In genomic region chr4:171644430-171645057, GRCh38 we compare ENCODE assay signal across 10 cellular contexts.
DNase-seq lines count a peak whose midpoint lies in the region; ATAC-seq, FAIRE-seq and TF ChIP-seq lines count a peak whose summit lies in the region.
"Had no signal": no experiment of that assay in that cellular context is flagged by ENCODE, and none has a peak within 500 bp of the region (broad histone marks: within the 10 kb centered on the region; RNA-seq: fewer than 3 reads in every experiment).

No MANE protein-coding gene starts in this region.

- no peak overlapping the region for H2BK5ac ChIP-seq in H1 (ENCODE audit: low read depth, low read length)

- no peaks in the 10 kb centered on the region for H3K36me3 ChIP-seq in H1 (ENCODE audit: control insufficient read depth in 2 of 4, insufficient read depth in 4 of 4, low read length in 3 of 4)

- H3K4me2 ChIP-seq in H1 (ENCODE audit: insufficient read depth in 1 of 2, low read depth in 2 of 2, low read length in 2 of 2): no peak overlapping the region

- no peak overlapping the region for H3K9ac ChIP-seq in H1 (replicated peaks in 1 of 4; ENCODE audit: extremely low read depth in 1 of 4, low read depth in 3 of 4, low read length in 3 of 4)

- no peak for FAIRE-seq in H1 (lab: Jason Lieb, UNC)

- H3K27ac ChIP-seq in H1 (ENCODE audit: low read depth, low read length) (no peak overlapping the region), foreskin keratinocyte (no peak overlapping the region)

- CTCF ChIA-PET in H1 (lab: Charles Lee; ENCODE audit: partially characterized antibody): interaction anchor here (0.7 kb wide), 1 partner anchor 24 kb away, joined by 3 read pairs; no protein-coding TSS in a partner anchor

- no peaks in the 10 kb centered on the region for H3K27me3 ChIP-seq in H1 (replicated peaks in 1 of 4; ENCODE audit: control insufficient read depth in 3 of 4, extremely low read depth in 1 of 4, insufficient read depth in 3 of 4, low read length in 3 of 4)
- no peaks in the 10 kb centered on the region for H3K27me3 ChIP-seq in foreskin keratinocyte

- no peak overlapping the region for H2BK120ac ChIP-seq in H1 (replicated peaks; ENCODE audit: low read depth, low read length)

- H2BK15ac ChIP-seq in H1 (ENCODE audit: low read length): no peak overlapping the region

- no peak overlapping the region for H4K91ac ChIP-seq in H1 (replicated peaks; ENCODE audit: insufficient read length, low read length)

- H2AFZ ChIP-seq in H1 (ENCODE audit: low read length): peak overlapping the region; percentile 56; the same call in 1 of the 2 replicates

- H2AK5ac ChIP-seq in H1 (ENCODE audit: low read depth, low read length): no peak overlapping the region

- H3K4ac ChIP-seq in H1 (replicated peaks; ENCODE audit: insufficient read length, low read depth, low read length): no peak overlapping the region

- ATAC-seq in GM21390 (IDR thresholded peaks at IDR 0.05; ENCODE audit: unreplicated experiment) (peak; percentile 80), HG03139 (IDR thresholded peaks at IDR 0.05; ENCODE audit: unreplicated experiment) (peak; percentile 88), foreskin keratinocyte (no peak)

- no peaks in the 10 kb centered on the region for H3K79me2 ChIP-seq in H1 (ENCODE audit: control insufficient read depth in 1 of 2, insufficient read depth in 2 of 2, low read length in 2 of 2)

- H3K79me1 ChIP-seq in H1 (ENCODE audit: low read depth, low read length): no peaks in the 10 kb centered on the region

- H3K23me2 ChIP-seq in H1 (ENCODE audit: low read depth, low read length): no peaks in the 10 kb centered on the region

- 0 out of 2 replicates have a peak overlapping the region, but pooled peaks have one; percentile 39 for H2BK12ac ChIP-seq in H1 (ENCODE audit: low read depth, low read length)

- TF ChIP-seq POLR2A in H1 (IDR thresholded peaks at IDR 0.05; ENCODE audit: control extremely low read depth in 1 of 2, low read depth in 2 of 2, low read length in 2 of 2): no peak
- no peak for TF ChIP-seq POLR2A in erythroblast (IDR thresholded peaks at IDR 0.05; ENCODE audit: low read length)

- no peak for TF ChIP-seq RAD21 in H1 (IDR thresholded peaks at IDR 0.05 in 1 of 2, conservative IDR thresholded peaks at IDR 0.05 in 1 of 2; ENCODE audit: low read depth in 2 of 2, low read length in 2 of 2)

- no peaks in the 10 kb centered on the region for H4K20me1 ChIP-seq in H1 (replicated peaks in 1 of 2; ENCODE audit: control insufficient read depth in 1 of 2, insufficient read depth in 2 of 2, low read length in 2 of 2)

- no peak overlapping the region for H3K4me3 ChIP-seq in H1 (ENCODE audit: extremely low read depth in 1 of 4, insufficient read depth in 2 of 4, low read depth in 3 of 4, low read length in 4 of 4)

- H3K4me1 ChIP-seq in H1 (replicated peaks in 1 of 4; ENCODE audit: control insufficient read depth in 3 of 4, insufficient read depth in 4 of 4, low read length in 3 of 4) (no peaks in the 10 kb centered on the region), foreskin keratinocyte (no peaks in the 10 kb centered on the region)

- DNase-seq in GM13977 (ENCODE audit: low spot score): peak; percentile 23
- no peak for DNase-seq in H1 (ENCODE audit: low read depth in 1 of 2, low spot score in 2 of 2)
- DNase-seq in erythroblast (lab: John Stamatoyannopoulos, UW): no peak
- no peak for DNase-seq in NCI-H2227 treated with DMSO at 0.1 percent for 48 hours (lab: John Stamatoyannopoulos, UW)
- DNase-seq in NOMO-1 treated with dmso at 0.1 percent for 144 hours (lab: John Stamatoyannopoulos, UW; ENCODE audit: unreplicated experiment): no peak
- no peak for DNase-seq in foreskin keratinocyte
- DNase-seq: activated naive CD4-positive, alpha-beta T cell treated with Interleukin-2 at 50 U/mL for 16 hours; IMR-90 had no signal

- H4K5ac ChIP-seq in H1 (ENCODE audit: insufficient read length, low read depth, low read length): no peak overlapping the region

- no peak overlapping the region; the same call in 1 of the 2 replicates for H3K18ac ChIP-seq in H1 (ENCODE audit: extremely low read depth, low read length)

- H3K23ac ChIP-seq in H1 (ENCODE audit: insufficient read length): no peak overlapping the region

- POLR2A ChIA-PET in H1 (lab: Charles Lee; ENCODE audit: partially characterized antibody): no interaction called here

- in situ Hi-C loops in GM13977 (cut with MboI; ENCODE audit: low pct_unique_long_range_greater_than_20kb, low sequenced_read_pairs, unreplicated experiment): no loop called here

- no peaks in the 10 kb centered on the region for H3K9me3 ChIP-seq in H1 (ENCODE audit: insufficient read depth in 2 of 2, low read depth in 1 of 2, low read length in 1 of 2)

- no peak overlapping the region for H4K8ac ChIP-seq in H1 (ENCODE audit: extremely low read depth, insufficient read depth, low read length)

- no peak for TF ChIP-seq EP300 in H1 (IDR thresholded peaks at IDR 0.05; ENCODE audit: borderline replicate concordance in 1 of 2, low read depth in 2 of 2, low read length in 2 of 2)

- TF ChIP-seq CTCF in GM13977 (IDR thresholded peaks at IDR 0.05; ENCODE audit: extremely low read depth, insufficient read depth, missing control alignments) (no peak), H1 (IDR thresholded peaks at IDR 0.05; ENCODE audit: control extremely low read depth in 1 of 3, insufficient read depth in 1 of 3, low read depth in 1 of 3, low read length in 3 of 3) (no peak), foreskin keratinocyte (conservative IDR thresholded peaks at IDR 0.05) (no peak)

- H2BK20ac ChIP-seq in H1 (ENCODE audit: low read length): no peak overlapping the region

- H3K14ac ChIP-seq in H1 (ENCODE audit: insufficient read length): no peak overlapping the region

- H3K56ac ChIP-seq in H1 (replicated peaks; ENCODE audit: insufficient read length, low read depth, low read length): no peak overlapping the region

- 87% methylated on average over 7 of the region's 7 CpGs; no CpG with 5 or more reads in 1 of the 2 experiments for WGBS in H1 (ENCODE audit: extremely low coverage in 1 of 2, insufficient coverage in 1 of 2, insufficient read length in 1 of 2, insufficient replicate concordance in 2 of 2, low coverage in 1 of 2, low lambda C conversion rate in 2 of 2, missing lambda C conversion rate in 1 of 2), 2 experiments

TF ChIP-seq in H1, 55 proteins besides CTCF, POLR2A, EP300 and RAD21:
- TF ChIP-seq SIX5 (IDR thresholded peaks at IDR 0.05; ENCODE audit: low read depth, low read length) (no peak), SP4 (IDR thresholded peaks at IDR 0.05; ENCODE audit: low read length) (no peak), BACH1 (IDR thresholded peaks at IDR 0.05; ENCODE audit: low read length) (no peak), NANOG (IDR thresholded peaks at IDR 0.05; ENCODE audit: insufficient read depth, low read depth, low read length, poor library complexity, severe bottlenecking) (no peak), FOSL1 (IDR thresholded peaks at IDR 0.05; ENCODE audit: insufficient read depth, low read depth, low read length) (no peak), CBX8 (IDR thresholded peaks at IDR 0.05; ENCODE audit: borderline replicate concordance, low read depth, low read length) (no peak), TAF7 (optimal IDR thresholded peaks at IDR 0.05; ENCODE audit: borderline replicate concordance, low read depth, low read length) (no peak), BCL11A (IDR thresholded peaks at IDR 0.05; ENCODE audit: low read depth in 2 of 2, low read length in 2 of 2) (no peak), KDM4A (IDR thresholded peaks at IDR 0.05; ENCODE audit: low read depth, low read length, severe bottlenecking) (no peak), GABPA (IDR thresholded peaks at IDR 0.05; ENCODE audit: borderline replicate concordance, insufficient read depth, low read length) (no peak), EGR1 (IDR thresholded peaks at IDR 0.05; ENCODE audit: borderline replicate concordance, low read depth, low read length) (no peak), SP1 (IDR thresholded peaks at IDR 0.05; ENCODE audit: low read depth, low read length) (no peak), HDAC2 (IDR thresholded peaks at IDR 0.05; ENCODE audit: borderline replicate concordance in 1 of 2, low read depth in 2 of 2, low read length in 2 of 2) (no peak), SIN3A (conservative IDR thresholded peaks at IDR 0.05 in 1 of 2, IDR thresholded peaks at IDR 0.05 in 1 of 2; ENCODE audit: low read depth in 1 of 2, low read length in 2 of 2) (no peak), SRF (IDR thresholded peaks at IDR 0.05; ENCODE audit: low read depth, low read length) (no peak), SP2 (IDR thresholded peaks at IDR 0.05; ENCODE audit: low read length) (no peak)
